In genomic region chr2:109259671-109260070, GRCh38 we compare ENCODE assay signal across 22 cellular contexts.
"Had no signal": no experiment of that assay in that cellular context is flagged by ENCODE, and none has a peak within 500 bp of the region (broad histone marks: within the 10 kb centered on the region; RNA-seq: fewer than 3 reads in every experiment).

No MANE protein-coding gene starts in this region.

- H3K4me3 ChIP-seq: esophagus squamous epithelium, gastroesophageal sphincter, heart right ventricle had no signal

- H3K36me3 ChIP-seq: brain microvascular endothelial cell, esophagus squamous epithelium, gastroesophageal sphincter, heart right ventricle had no signal

- DNase-seq: activated CD4-positive, alpha-beta memory T cell treated with anti-CD3 and anti-CD28 coated beads, Interleukin-2, amount 10 ng/mL, durations not matched to agents 7 days and 5 days; activated CD4-positive, alpha-beta T cell treated with anti-CD3 and anti-CD28 coated beads for 1 hour; activated CD4-positive, alpha-beta T cell treated with anti-CD3 and anti-CD28 coated beads for 4 hours; activated CD4-positive, alpha-beta T cell treated with anti-CD3 and anti-CD28 coated beads, Interleukin-2, amount 10 ng/mL, durations not matched to agents 7 days and 5 days; activated CD4-positive, alpha-beta T cell treated with anti-CD3 and anti-CD28 coated beads, Interleukin-2, amount 50 U/mL, for 4 hours; activated CD8-positive, alpha-beta memory T cell treated with anti-CD3 and anti-CD28 coated beads, Interleukin-2, amount 50 U/mL, for 48 hours; activated naive CD4-positive, alpha-beta T cell treated with anti-CD3 and anti-CD28 coated beads, Interleukin-2, amount 50 U/mL, for 16 hours; activated T-cell treated with anti-CD3 and anti-CD28 coated beads for 4 hours; activated T-cell treated with anti-CD3 and anti-CD28 coated beads, Interleukin-2, amount 50 U/mL, for 72 hours; amniotic stem cell; brain microvascular endothelial cell; cortex of kidney; dermis blood vessel endothelial cell; effector CD4-positive, alpha-beta T cell; effector memory CD8-positive, alpha-beta T cell; erythroblast; esophagus squamous epithelium; foreskin melanocyte; heart right ventricle; T-helper 2 cell had no signal

- H3K9me3 ChIP-seq: esophagus squamous epithelium, gastroesophageal sphincter, heart right ventricle had no signal

- H3K27me3 ChIP-seq: esophagus squamous epithelium, gastroesophageal sphincter, heart right ventricle had no signal

- ATAC-seq: activated T-cell treated with anti-CD3 and anti-CD28 coated beads, Interleukin-2, amount 50 U/mL, for 72 hours; effector memory CD8-positive, alpha-beta T cell; gastroesophageal sphincter; WTC11 had no signal

- H3K27ac ChIP-seq: brain microvascular endothelial cell, esophagus squamous epithelium, gastroesophageal sphincter, heart right ventricle had no signal
